Comparison of ENCODE assay signal across 19 cellular contexts in the genomic region with DNA sequence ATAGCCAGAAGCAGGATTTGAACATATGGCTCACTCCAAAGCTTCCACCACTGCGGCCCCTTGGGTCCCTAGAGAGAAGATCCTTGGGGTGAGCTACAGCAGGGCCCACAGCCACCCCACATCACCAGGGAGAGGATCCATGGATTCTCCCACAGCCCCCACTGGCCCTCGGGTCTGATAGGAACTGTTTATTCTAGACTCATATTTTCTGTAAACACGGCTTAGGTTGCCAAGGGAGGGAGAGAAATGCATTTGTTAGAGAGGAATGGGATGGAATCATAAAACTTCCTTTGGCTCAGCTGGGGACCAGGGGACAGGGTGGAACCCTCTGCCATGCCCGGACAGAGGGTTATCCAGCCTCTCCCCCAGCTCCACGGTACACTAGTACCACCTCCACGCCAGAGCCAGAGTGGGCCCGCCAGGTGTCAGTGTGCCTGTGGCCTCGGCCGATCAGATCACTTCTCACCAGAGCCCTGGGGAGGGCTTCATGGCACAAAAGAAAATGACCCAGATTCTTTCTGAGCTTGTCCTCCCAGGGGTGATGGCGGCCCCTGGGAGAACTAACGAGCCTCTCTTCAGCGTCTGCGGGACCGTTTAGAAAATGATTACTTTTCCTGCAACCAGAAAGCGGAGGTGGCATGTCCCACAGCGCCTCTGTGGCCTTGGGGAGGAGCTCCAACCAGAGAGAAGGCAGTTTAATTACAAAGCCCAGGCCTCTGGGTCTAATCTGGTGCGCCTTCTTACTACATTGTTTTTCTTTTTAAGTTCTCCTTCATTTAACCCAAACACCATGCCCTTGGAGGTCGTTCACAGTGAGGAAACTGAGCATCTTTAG. TPM values are rescaled to one million over a fixed set of nuclear protein-coding genes. Genes with fewer than 3 reads are reported as not detected.
A peak's percentile ranks its signal among the peaks of the same experiment; 100 is the strongest.
DNase-seq lines count a peak whose midpoint lies in the region; ATAC-seq and TF ChIP-seq lines count a peak whose summit lies in the region.
"Had no signal": no experiment of that assay in that cellular context is flagged by ENCODE, and none has a peak within 500 bp of the region (broad histone marks: within the 10 kb centered on the region; RNA-seq: fewer than 3 reads in every experiment).

No MANE protein-coding gene starts in this region.

- H3K9me3 Mint-ChIP-seq in effector memory CD8-positive, alpha-beta T cell, result no peaks in the 10 kb centered on the region
- H3K9me3 Mint-ChIP-seq in activated T-cell treated with anti-CD3 and anti-CD28 coated beads, Interleukin-2, amount 50 U/mL, for 4 hours, result no peaks in the 10 kb centered on the region
- no peaks in the 10 kb centered on the region for H3K9me3 Mint-ChIP-seq in activated T-cell treated with anti-CD3 and anti-CD28 coated beads, Interleukin-2, amount 50 U/mL, for 24 hours
- H3K9me3 Mint-ChIP-seq: activated naive CD8-positive, alpha-beta T cell treated with anti-CD3 and anti-CD28 coated beads, Interleukin-2, amount 50 U/mL, for 24 hours; stimulated activated memory B cell treated with anti-CD40 and anti-IgM and Interleukin-4, amounts not matched to agents 10 μg/mL and 1 μg/mL and 100 μg/mL, for 72 hours had no signal

- intact Hi-C loops in ascending aorta (cut with DNase I) (loop anchor here (5.0 kb wide), 3 partner anchors 32 to 438 kb away; partner anchors contain the start of gene ADCY5), transverse colon (cut with DNase I; ENCODE audit: low total_unique reads) (no loop called here)

- H2AFZ ChIP-seq in parathyroid adenoma, result no peak overlapping the region

- in situ Hi-C loops in transverse colon (cut with MboI; ENCODE audit: low pct_ligation_motif_present in 1 of 4, low pct_unique_long_range_greater_than_20kb in 1 of 4, low sequenced_read_pairs in 3 of 4), result no loop called here

- peaks cover 14 to 70% of the 10 kb centered on the region in 2 donors for H3K27me3 Mint-ChIP-seq in effector memory CD8-positive, alpha-beta T cell
- no peaks in the 10 kb centered on the region for H3K27me3 Mint-ChIP-seq in activated T-cell treated with anti-CD3 and anti-CD28 coated beads, Interleukin-2, amount 50 U/mL, for 4 hours (ENCODE audit: low read depth)
- no peaks in the 10 kb centered on the region for H3K27me3 Mint-ChIP-seq in activated T-cell treated with anti-CD3 and anti-CD28 coated beads, Interleukin-2, amount 50 U/mL, for 24 hours
- H3K27me3 Mint-ChIP-seq: activated naive CD8-positive, alpha-beta T cell treated with anti-CD3 and anti-CD28 coated beads, Interleukin-2, amount 50 U/mL, for 24 hours had no signal

- H3K27ac Mint-ChIP-seq in effector memory CD8-positive, alpha-beta T cell, result no peak overlapping the region
- no peak overlapping the region for H3K27ac Mint-ChIP-seq in activated T-cell treated with anti-CD3 and anti-CD28 coated beads, Interleukin-2, amount 50 U/mL, for 24 hours
- H3K27ac Mint-ChIP-seq: activated CD8-positive, alpha-beta T cell treated with anti-CD3 and anti-CD28 coated beads, Interleukin-2, amount 10 ng/mL, durations not matched to agents 7 days and 5 days; activated naive CD8-positive, alpha-beta T cell treated with anti-CD3 and anti-CD28 coated beads, Interleukin-2, amount 50 U/mL, for 24 hours; stimulated activated memory B cell treated with anti-CD40 and anti-IgM and Interleukin-4, amounts not matched to agents 10 μg/mL and 1 μg/mL and 100 μg/mL, for 72 hours had no signal

- no peak overlapping the region for H3K9ac ChIP-seq in parathyroid adenoma

- no peak for TF ChIP-seq EP300 in transverse colon (IDR thresholded peaks at IDR 0.05; ENCODE audit: low read depth)

- no peaks in the 10 kb centered on the region for H3K79me2 ChIP-seq in parathyroid adenoma

- no peak overlapping the region for H3K4me3 Mint-ChIP-seq in effector memory CD8-positive, alpha-beta T cell
- no peak overlapping the region for H3K4me3 Mint-ChIP-seq in activated T-cell treated with anti-CD3 and anti-CD28 coated beads, Interleukin-2, amount 50 U/mL, for 4 hours
- H3K4me3 Mint-ChIP-seq in activated T-cell treated with anti-CD3 and anti-CD28 coated beads, Interleukin-2, amount 50 U/mL, for 24 hours, result no peak overlapping the region
- H3K4me3 Mint-ChIP-seq: activated CD8-positive, alpha-beta T cell treated with anti-CD3 and anti-CD28 coated beads, Interleukin-2, amount 10 ng/mL, durations not matched to agents 7 days and 5 days; activated naive CD8-positive, alpha-beta T cell treated with anti-CD3 and anti-CD28 coated beads, Interleukin-2, amount 50 U/mL, for 24 hours; stimulated activated memory B cell treated with anti-CD40 and anti-IgM and Interleukin-4, amounts not matched to agents 10 μg/mL and 1 μg/mL and 100 μg/mL, for 72 hours had no signal

- H3K36me3 Mint-ChIP-seq in effector memory CD8-positive, alpha-beta T cell (ENCODE audit: insufficient read depth), result no peaks in the 10 kb centered on the region
- no peaks in the 10 kb centered on the region for H3K36me3 Mint-ChIP-seq in activated T-cell treated with anti-CD3 and anti-CD28 coated beads, Interleukin-2, amount 50 U/mL, for 4 hours (ENCODE audit: insufficient read depth)
- H3K36me3 Mint-ChIP-seq in activated T-cell treated with anti-CD3 and anti-CD28 coated beads, Interleukin-2, amount 50 U/mL, for 24 hours (ENCODE audit: low read depth), result no peaks in the 10 kb centered on the region
- H3K36me3 Mint-ChIP-seq: stimulated activated memory B cell treated with anti-CD40 and anti-IgM and Interleukin-4, amounts not matched to agents 10 μg/mL and 1 μg/mL and 100 μg/mL, for 72 hours had no signal

- no peak for ATAC-seq in effector memory CD8-positive, alpha-beta T cell (replicated peaks)
- no peak for ATAC-seq in activated T-cell treated with anti-CD3 and anti-CD28 coated beads, Interleukin-2, amount 50 U/mL, for 4 hours
- ATAC-seq: activated CD8-positive, alpha-beta T cell treated with anti-CD3 and anti-CD28 coated beads, Interleukin-2, amount 10 ng/mL, durations not matched to agents 7 days and 5 days; activated naive CD8-positive, alpha-beta T cell treated with anti-CD3 and anti-CD28 coated beads, Interleukin-2, amount 50 U/mL, for 24 hours; HCT116; stimulated activated memory B cell treated with anti-CD40 and anti-IgM and Interleukin-4, amounts not matched to agents 10 μg/mL and 1 μg/mL and 100 μg/mL, for 72 hours had no signal

- no peak for DNase-seq in ascending aorta (ENCODE audit: low spot score in 2 of 2)
- no peak for DNase-seq in right atrium auricular region (ENCODE audit: low spot score)
- DNase-seq in transverse colon, result no peak
- no peak for DNase-seq in HUDEP-2 (lab: John Stamatoyannopoulos, UW; ENCODE audit: unreplicated experiment in 76 of 76)
- no peak for DNase-seq in effector memory CD8-positive, alpha-beta T cell
- DNase-seq in activated T-cell treated with anti-CD3 and anti-CD28 coated beads, Interleukin-2, amount 50 U/mL, for 4 hours, result no peak
- DNase-seq in activated T-cell treated with anti-CD3 and anti-CD28 coated beads, Interleukin-2, amount 50 U/mL, for 24 hours, result no peak
- DNase-seq: activated CD8-positive, alpha-beta T cell treated with anti-CD3 and anti-CD28 coated beads, Interleukin-2, amount 10 ng/mL, durations not matched to agents 7 days and 5 days; activated naive CD8-positive, alpha-beta T cell treated with anti-CD3 and anti-CD28 coated beads, Interleukin-2, amount 50 U/mL, for 24 hours; central memory CD4-positive, alpha-beta T cell; effector memory CD4-positive, alpha-beta T cell; hypothalamus; NCI-H2227 treated with DMSO at 0.1 percent for 48 hours; NK-92 treated with Interleukin-12 subunit alpha and Interleukin-12 subunit beta, amount 100 ng/mL, for 24 hours; T-helper 1 cell; WERI-Rb-1 had no signal

- WGBS in transverse colon (ENCODE audit: low coverage in 1 of 2), 2 donors, result 65 to 81% methylated on average over 5 to 17 of the region's 18 CpGs

- no peaks in the 10 kb centered on the region for H3K9me3 ChIP-seq in ascending aorta
- H3K9me3 ChIP-seq in right atrium auricular region, result no peaks in the 10 kb centered on the region
- no peaks in the 10 kb centered on the region for H3K9me3 ChIP-seq in parathyroid adenoma (ENCODE audit: control insufficient read depth, low read length)
- H3K9me3 ChIP-seq in transverse colon, result no peaks in the 10 kb centered on the region

- H3K4me3 ChIP-seq in ascending aorta (no peak overlapping the region), right atrium auricular region (no peak overlapping the region), parathyroid adenoma (ENCODE audit: low read depth, low read length) (no peak overlapping the region), transverse colon (no peak overlapping the region)

- TF ChIP-seq POLR2A in transverse colon (IDR thresholded peaks at IDR 0.05), result no peak

- H3K4me1 ChIP-seq in ascending aorta (peaks cover 21 to 82% of the 10 kb centered on the region in 2 donors), right atrium auricular region (peaks cover 0 to 85% of the 10 kb centered on the region in 2 donors), parathyroid adenoma (no peaks in the 10 kb centered on the region), transverse colon (peaks cover 21 to 57% (median 36%) of the 10 kb centered on the region in 4 donors)

- H3K27me3 ChIP-seq in ascending aorta (no peaks in the 10 kb centered on the region), right atrium auricular region (no peaks in the 10 kb centered on the region), parathyroid adenoma (ENCODE audit: control insufficient read depth, insufficient read depth, low read length) (no peaks in the 10 kb centered on the region), transverse colon (no peaks in the 10 kb centered on the region)

- H3K36me3 ChIP-seq in ascending aorta (no peaks in the 10 kb centered on the region), right atrium auricular region (no peaks in the 10 kb centered on the region), parathyroid adenoma (ENCODE audit: control insufficient read depth, insufficient read depth, low read length) (no peaks in the 10 kb centered on the region), transverse colon (no peaks in the 10 kb centered on the region)
- H3K36me3 ChIP-seq: WERI-Rb-1 had no signal

- H3K27ac ChIP-seq in ascending aorta (peak overlapping the region; percentile 85 to 87), right atrium auricular region (peak overlapping the region; percentile 91 to 92), parathyroid adenoma (peak overlapping the region; percentile 4), transverse colon (peak overlapping the region; percentile 77 to 89 (median 82))
- H3K27ac ChIP-seq: WERI-Rb-1 had no signal

- no peak overlapping the region for H3K4me2 ChIP-seq in parathyroid adenoma (ENCODE audit: low read length)

- no peaks in the 10 kb centered on the region for H3K4me1 Mint-ChIP-seq in effector memory CD8-positive, alpha-beta T cell (ENCODE audit: low read depth in 2 of 2)
- no peaks in the 10 kb centered on the region for H3K4me1 Mint-ChIP-seq in activated T-cell treated with anti-CD3 and anti-CD28 coated beads, Interleukin-2, amount 50 U/mL, for 4 hours (ENCODE audit: low read depth)
- no peaks in the 10 kb centered on the region for H3K4me1 Mint-ChIP-seq in activated T-cell treated with anti-CD3 and anti-CD28 coated beads, Interleukin-2, amount 50 U/mL, for 24 hours (ENCODE audit: low read depth)
- H3K4me1 Mint-ChIP-seq: activated naive CD8-positive, alpha-beta T cell treated with anti-CD3 and anti-CD28 coated beads, Interleukin-2, amount 50 U/mL, for 24 hours; stimulated activated memory B cell treated with anti-CD40 and anti-IgM and Interleukin-4, amounts not matched to agents 10 μg/mL and 1 μg/mL and 100 μg/mL, for 72 hours had no signal

- TF ChIP-seq CTCF in ascending aorta (IDR thresholded peaks at IDR 0.05) (peak in 1 of 3 experiments; percentile 8), right atrium auricular region (IDR thresholded peaks at IDR 0.05) (peak in 1 of 2 donors; percentile 27), parathyroid adenoma (IDR thresholded peaks at IDR 0.05) (no peak), transverse colon (IDR thresholded peaks at IDR 0.05) (no peak)

RNA-seq across cellular contexts. Expression of gene ADCY5, which starts 33.7 kb away (rescaled TPM):
- total RNA-seq in ascending aorta (32.2 TPM), right atrium auricular region (100 to 1,000 TPM; 105 to 163 TPM), transverse colon (10 to 100 TPM; 13.9 to 42.0 (median 28.6) TPM)
- under 1 TPM in 2 of 3 donors, not detected in 1; 0.05 to 0.13 TPM for total RNA-seq in activated T-cell treated with anti-CD3 and anti-CD28 coated beads, Interleukin-2, amount 50 U/mL, for 4 hours
- total RNA-seq: activated CD8-positive, alpha-beta T cell treated with anti-CD3 and anti-CD28 coated beads, Interleukin-2, amount 10 ng/mL, durations not matched to agents 7 days and 5 days had no signal

Comparison
In these comparisons a context has a peak if more than half of its experiments do, and no peak if none do; other contexts are left out.
1. H3K27ac ChIP-seq: peak in every context shown above with its lines; median percentile 92 in right atrium auricular region; 86 in ascending aorta; 82 in transverse colon; 4 in parathyroid adenoma.
2. RNA of gene ADCY5, which starts 33.7 kb away (total RNA-seq): 105 to 163 TPM in right atrium auricular region, 13.9 to 42.0 TPM in transverse colon and 32.2 TPM in ascending aorta (single experiment); 0.05 to 0.13 TPM in activated T-cell treated with anti-CD3 and anti-CD28 coated beads, Interleukin-2, amount 50 U/mL, for 4 hours; every median in the first group is over 10 times any median in the second.